In genomic region chr12:51199546-51199945, GRCh38 we compare ENCODE assay signal across 25 cellular contexts.
"Had no signal": no experiment of that assay in that cellular context is flagged by ENCODE, and none has a peak within 500 bp of the region (broad histone marks: within the 10 kb centered on the region; RNA-seq: fewer than 3 reads in every experiment).

No MANE protein-coding gene starts in this region.

- H3K4me1 Mint-ChIP-seq: natural killer cell; stimulated activated naive B cell treated with anti-CD40 and anti-IgM and Interleukin-4, amounts not matched to agents 10 μg/mL and 1 μg/mL and 100 μg/mL, for 72 hours had no signal

- H3K4me3 Mint-ChIP-seq: effector memory CD8-positive, alpha-beta T cell; natural killer cell; stimulated activated naive B cell treated with anti-CD40 and anti-IgM and Interleukin-4, amounts not matched to agents 10 μg/mL and 1 μg/mL and 100 μg/mL, for 72 hours; stimulated activated naive CD8-positive, alpha-beta T cell treated with anti-CD3 and anti-CD28 coated beads, Interleukin-15, Interleukin-2, amounts not matched to agents 100 ng/mL and 50 ng/mL, for 24 hours had no signal

- H3K27ac Mint-ChIP-seq: natural killer cell; progenitor cell of endocrine pancreas; stimulated activated naive B cell treated with anti-CD40 and anti-IgM and Interleukin-4, amounts not matched to agents 10 μg/mL and 1 μg/mL and 100 μg/mL, for 72 hours; stimulated activated naive CD8-positive, alpha-beta T cell treated with anti-CD3 and anti-CD28 coated beads, Interleukin-15, Interleukin-2, amounts not matched to agents 100 ng/mL and 50 ng/mL, for 24 hours had no signal

- H3K27me3 Mint-ChIP-seq: effector memory CD8-positive, alpha-beta T cell; progenitor cell of endocrine pancreas; stimulated activated naive B cell treated with anti-CD40 and anti-IgM and Interleukin-4, amounts not matched to agents 10 μg/mL and 1 μg/mL and 100 μg/mL, for 72 hours; stimulated activated naive CD8-positive, alpha-beta T cell treated with anti-CD3 and anti-CD28 coated beads, Interleukin-15, Interleukin-2, amounts not matched to agents 100 ng/mL and 50 ng/mL, for 24 hours had no signal

- H3K36me3 ChIP-seq: neutrophil, pancreas, right lobe of liver, transverse colon, upper lobe of right lung, uterus had no signal

- H3K27me3 ChIP-seq: esophagus squamous epithelium, heart right ventricle, left lung, neutrophil, pancreas, right lobe of liver, suprapubic skin, transverse colon, upper lobe of right lung, uterus had no signal

- H3K36me3 Mint-ChIP-seq: natural killer cell had no signal

- ATAC-seq: effector memory CD8-positive, alpha-beta T cell; heart right ventricle; left cardiac atrium; left lung; natural killer cell; pancreas; stimulated activated naive B cell treated with anti-CD40 and anti-IgM and Interleukin-4, amounts not matched to agents 10 μg/mL and 1 μg/mL and 100 μg/mL, for 72 hours; upper lobe of right lung had no signal

- H3K4me3 ChIP-seq: coronary artery, esophagus squamous epithelium, heart right ventricle, left lung, pancreas, right lobe of liver, suprapubic skin, transverse colon, upper lobe of right lung, uterus had no signal

- H3K9me3 Mint-ChIP-seq: effector memory CD8-positive, alpha-beta T cell; natural killer cell; stimulated activated naive B cell treated with anti-CD40 and anti-IgM and Interleukin-4, amounts not matched to agents 10 μg/mL and 1 μg/mL and 100 μg/mL, for 72 hours; stimulated activated naive CD8-positive, alpha-beta T cell treated with anti-CD3 and anti-CD28 coated beads, Interleukin-15, Interleukin-2, amounts not matched to agents 100 ng/mL and 50 ng/mL, for 24 hours had no signal

- H3K27ac ChIP-seq: coronary artery, esophagus squamous epithelium, heart right ventricle, left lung, neutrophil, pancreas, right lobe of liver, suprapubic skin, transverse colon, upper lobe of right lung, uterus had no signal

- DNase-seq: effector memory CD8-positive, alpha-beta T cell; erythroblast; esophagus squamous epithelium; foreskin melanocyte; glutamatergic neuron; heart right ventricle; hippocampal formation; left cardiac atrium; left lung; mammary epithelial cell; natural killer cell; pancreas; right lobe of liver; small intestine; stimulated activated CD4-positive, alpha-beta T cell treated with anti-CD3 and anti-CD28 coated beads, Interleukin-15, amount 100 ng/mL, for 24 hours; stimulated activated CD4-positive, alpha-beta T cell treated with anti-CD3 and anti-CD28 coated beads, Interleukin-2, amount 100 ng/mL, for 48 hours; stimulated activated naive B cell treated with anti-CD40 and anti-IgM and Interleukin-4, amounts not matched to agents 10 μg/mL and 1 μg/mL and 100 μg/mL, for 72 hours; transverse colon; upper lobe of right lung; uterus had no signal

- H3K4me1 ChIP-seq: esophagus squamous epithelium, left lung, pancreas, right lobe of liver, suprapubic skin, transverse colon, upper lobe of right lung, uterus had no signal

- H3K9me3 ChIP-seq: esophagus squamous epithelium, heart right ventricle, left lung, neutrophil, pancreas, right lobe of liver, suprapubic skin, transverse colon, upper lobe of right lung, uterus had no signal
